Comparison of ENCODE assay signal across 9 cellular contexts in genomic region chr3:69082805-69083204, GRCh38. TPM values are rescaled to one million over a fixed set of nuclear protein-coding genes. Genes with fewer than 3 reads are reported as not detected.
DNase-seq lines count a peak whose midpoint lies in the region; ATAC-seq and TF ChIP-seq lines count a peak whose summit lies in the region.
"Had no signal": no experiment of that assay in that cellular context is flagged by ENCODE, and none has a peak within 500 bp of the region (broad histone marks: within the 10 kb centered on the region; RNA-seq: fewer than 3 reads in every experiment).

No MANE protein-coding gene starts in this region.

- no peaks in the 10 kb centered on the region for H3K27me3 Mint-ChIP-seq in stimulated activated memory B cell treated with anti-CD40 and anti-IgM and Interleukin-4, amounts not matched to agents 10 μg/mL and 1 μg/mL and 100 μg/mL, for 72 hours
- H3K27me3 Mint-ChIP-seq in progenitor cell of endocrine pancreas, result no peaks in the 10 kb centered on the region

- peak; percentile 46 for ATAC-seq in HG03025 (IDR thresholded peaks at IDR 0.05; ENCODE audit: low FRiP score, unreplicated experiment)
- ATAC-seq in lower lobe of right lung, result peak; percentile 27 to 53
- ATAC-seq in stimulated activated memory B cell treated with anti-CD40 and anti-IgM and Interleukin-4, amounts not matched to agents 10 μg/mL and 1 μg/mL and 100 μg/mL, for 72 hours, result peak; percentile 79
- ATAC-seq: left colon had no signal

- peaks cover 72% of the 10 kb centered on the region for H3K4me1 ChIP-seq in lower lobe of right lung

- peaks cover 61% of the 10 kb centered on the region for H3K4me1 Mint-ChIP-seq in stimulated activated memory B cell treated with anti-CD40 and anti-IgM and Interleukin-4, amounts not matched to agents 10 μg/mL and 1 μg/mL and 100 μg/mL, for 72 hours
- peaks cover 42% of the 10 kb centered on the region for H3K4me1 Mint-ChIP-seq in progenitor cell of endocrine pancreas (ENCODE audit: low read depth)

- no peaks in the 10 kb centered on the region for H3K9me3 Mint-ChIP-seq in stimulated activated memory B cell treated with anti-CD40 and anti-IgM and Interleukin-4, amounts not matched to agents 10 μg/mL and 1 μg/mL and 100 μg/mL, for 72 hours
- H3K9me3 Mint-ChIP-seq in progenitor cell of endocrine pancreas (ENCODE audit: low read depth), result no peaks in the 10 kb centered on the region

- H3K27ac Mint-ChIP-seq in stimulated activated memory B cell treated with anti-CD40 and anti-IgM and Interleukin-4, amounts not matched to agents 10 μg/mL and 1 μg/mL and 100 μg/mL, for 72 hours, result peak overlapping the region; percentile 85
- no peak overlapping the region for H3K27ac Mint-ChIP-seq in progenitor cell of endocrine pancreas

- TF ChIP-seq CTCF in RWPE1 (conservative IDR thresholded peaks at IDR 0.05; ENCODE audit: low read depth) (no peak), lower lobe of right lung (IDR thresholded peaks at IDR 0.05) (no peak), progenitor cell of endocrine pancreas (IDR thresholded peaks at IDR 0.05; ENCODE audit: unreplicated experiment) (no peak)

- H3K4me3 Mint-ChIP-seq in stimulated activated memory B cell treated with anti-CD40 and anti-IgM and Interleukin-4, amounts not matched to agents 10 μg/mL and 1 μg/mL and 100 μg/mL, for 72 hours, result peak overlapping the region; percentile 55
- H3K4me3 Mint-ChIP-seq in progenitor cell of endocrine pancreas (ENCODE audit: low read depth), result no peak overlapping the region

- H3K27me3 ChIP-seq in lower lobe of right lung (ENCODE audit: low read depth), result no peaks in the 10 kb centered on the region

- H3K4me3 ChIP-seq in lower lobe of right lung, result no peak overlapping the region

- no peaks in the 10 kb centered on the region for H3K36me3 ChIP-seq in lower lobe of right lung

- intact Hi-C loops in lower lobe of right lung (cut with DNase I), result no loop called here

- POLR2A ChIA-PET in RWPE1 (lab: Yijun Ruan, JAX; ENCODE audit: low non-redundant PET), result no interaction called here

- H3K9me3 ChIP-seq in lower lobe of right lung, result no peaks in the 10 kb centered on the region

- CTCF ChIA-PET in RWPE1 (lab: Yijun Ruan, JAX), result no interaction called here

- DNase-seq in activated gamma-delta T cell treated with Interleukin-2 at 50 U/mL for 16 hours, result peak; percentile 46
- DNase-seq in activated gamma-delta T cell (lab: John Stamatoyannopoulos, UW), result no peak
- peak; percentile 8 for DNase-seq in RWPE1 (ENCODE audit: low spot score)
- DNase-seq in activated naive CD4-positive, alpha-beta T cell treated with anti-CD3 and anti-CD28 coated beads, Interleukin-2, amount 50 U/mL, for 16 hours, result peak; percentile 72
- no peak for DNase-seq in lower lobe of right lung
- no peak for DNase-seq in progenitor cell of endocrine pancreas (ENCODE audit: low spot score, unreplicated experiment)

- H3K36me3 Mint-ChIP-seq in stimulated activated memory B cell treated with anti-CD40 and anti-IgM and Interleukin-4, amounts not matched to agents 10 μg/mL and 1 μg/mL and 100 μg/mL, for 72 hours, result peaks cover 6% of the 10 kb centered on the region
- H3K36me3 Mint-ChIP-seq in progenitor cell of endocrine pancreas (ENCODE audit: insufficient read depth), result no peaks in the 10 kb centered on the region

- H3K27ac ChIP-seq in RWPE1 (no peak overlapping the region), lower lobe of right lung (peak overlapping the region; percentile 92)

RNA-seq across cellular contexts. Expression of gene ARL6IP5, which starts 1.9 kb away (rescaled TPM):
- 138 TPM for total RNA-seq in lower lobe of right lung
- 48.5 and 55.4 TPM in 2 replicates for total RNA-seq in progenitor cell of endocrine pancreas

RNA-seq across cellular contexts. Expression of gene UBA3, which starts 2.6 kb away (rescaled TPM):
- 48.3 TPM for total RNA-seq in lower lobe of right lung
- total RNA-seq in progenitor cell of endocrine pancreas, result 76.2 and 86.9 TPM in 2 replicates

RNA-seq across cellular contexts. Expression of gene TMF1, which starts 30.7 kb away (rescaled TPM):
- total RNA-seq in lower lobe of right lung, result 40.0 TPM
- total RNA-seq in progenitor cell of endocrine pancreas, result 30.1 and 34.2 TPM in 2 replicates

RNA-seq across cellular contexts. Expression of gene LMOD3, which starts 39.6 kb away (rescaled TPM):
- total RNA-seq in lower lobe of right lung (0.12 TPM), progenitor cell of endocrine pancreas (not detected in 2 replicates)

Comparison
In these comparisons a context has a peak if more than half of its experiments do, and no peak if none do; other contexts are left out.
1. DNase-seq: peak in activated gamma-delta T cell treated with Interleukin-2 at 50 U/mL for 16 hours (single experiment), RWPE1 (single experiment) and activated naive CD4-positive, alpha-beta T cell treated with anti-CD3 and anti-CD28 coated beads, Interleukin-2, amount 50 U/mL, for 16 hours (single experiment); none in activated gamma-delta T cell (single experiment), lower lobe of right lung (single experiment) and progenitor cell of endocrine pancreas (single experiment).
2. Peak in every context shown above with its lines, with median percentiles within 50 percentile points of each other: ATAC-seq.